In the genomic region with DNA sequence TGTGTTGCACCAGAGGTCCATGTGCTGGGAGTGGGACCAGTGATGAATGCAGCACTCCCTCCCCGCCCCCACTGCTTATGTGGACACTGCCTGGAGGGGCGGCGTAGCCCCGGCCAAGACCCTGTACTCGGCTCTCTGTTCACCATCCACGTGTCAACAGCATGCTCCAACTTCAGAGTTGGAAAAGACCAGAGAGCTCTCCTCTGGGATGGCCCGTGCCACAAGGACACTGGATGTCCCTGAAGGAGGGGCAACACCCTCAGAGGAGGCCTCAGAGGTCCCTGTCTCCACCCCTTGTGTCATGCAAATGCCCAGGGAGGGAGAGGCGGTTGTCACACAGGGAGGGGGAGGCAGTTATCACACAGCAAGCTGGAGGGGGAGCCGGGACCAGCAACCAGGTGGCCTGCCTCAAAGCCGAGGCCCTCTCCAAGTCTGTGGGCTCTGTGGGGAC, we compare ENCODE assay signal across 18 cellular contexts.
A peak's percentile ranks its signal among the peaks of the same experiment; 100 is the strongest.
DNase-seq lines count a peak whose midpoint lies in the region; ATAC-seq and TF ChIP-seq lines count a peak whose summit lies in the region.
"Had no signal": no experiment of that assay in that cellular context is flagged by ENCODE, and none has a peak within 500 bp of the region (broad histone marks: within the 10 kb centered on the region; RNA-seq: fewer than 3 reads in every experiment).

No MANE protein-coding gene starts in this region.

- no peaks in the 10 kb centered on the region for H3K4me1 Mint-ChIP-seq in type B pancreatic cell (ENCODE audit: unreplicated experiment)
- H3K4me1 Mint-ChIP-seq: B cell had no signal

- CTCF ChIA-PET in mammary epithelial cell (lab: Charles Lee; ENCODE audit: low non-redundant PET), result no interaction called here

- in situ Hi-C loops in mammary epithelial cell (cut with MboI; ENCODE audit: low sequenced_read_pairs in 2 of 2), result no loop called here

- no peaks in the 10 kb centered on the region for H3K79me1 ChIP-seq in mesendoderm (ENCODE audit: low read length)

- H2AFZ ChIP-seq in DND-41 (ENCODE audit: low read depth, low read length) (no peak overlapping the region), mammary epithelial cell (ENCODE audit: low read depth, low read length) (no peak overlapping the region)

- intact Hi-C loops in mammary epithelial cell (cut with micrococcal nuclease), result no loop called here

- no peak overlapping the region for H2BK5ac ChIP-seq in mesendoderm (ENCODE audit: low read length)

- no peaks in the 10 kb centered on the region for H3K9me3 Mint-ChIP-seq in type B pancreatic cell

- no peaks in the 10 kb centered on the region for H3K36me3 Mint-ChIP-seq in type B pancreatic cell

- ATAC-seq in DND-41 (ENCODE audit: insufficient read depth, low read depth) (0 out of 3 replicates have a peak, but pooled peaks have one; percentile 11), HG03460 (IDR thresholded peaks at IDR 0.05; ENCODE audit: unreplicated experiment) (no peak)
- ATAC-seq: PC-3 had no signal

- peaks cover 17% of the 10 kb centered on the region for H4K20me1 ChIP-seq in DND-41 (ENCODE audit: insufficient read depth, low read length)
- H4K20me1 ChIP-seq in mammary epithelial cell (ENCODE audit: insufficient read depth, low read length), result no peaks in the 10 kb centered on the region

- H3K4me1 ChIP-seq in DND-41 (ENCODE audit: insufficient read depth, low read length), result no peaks in the 10 kb centered on the region
- peaks cover 11% of the 10 kb centered on the region for H3K4me1 ChIP-seq in NT2/D1 (ENCODE audit: insufficient read depth, insufficient read length)
- H3K4me1 ChIP-seq in mesendoderm (ENCODE audit: control insufficient read depth, low read depth, low read length), result no peaks in the 10 kb centered on the region
- H3K4me1 ChIP-seq in mammary epithelial cell (ENCODE audit: insufficient read depth, low read length), result no peaks in the 10 kb centered on the region

- no peak overlapping the region for H2BK120ac ChIP-seq in mesendoderm (ENCODE audit: low read depth, low read length)

- no peak overlapping the region for H3K4me3 Mint-ChIP-seq in type B pancreatic cell
- H3K4me3 Mint-ChIP-seq: B cell had no signal

- H3K79me2 ChIP-seq in DND-41 (ENCODE audit: insufficient read depth, low read length), result 0 out of 2 replicates have a peak, but pooled peaks cover 2% of the 10 kb centered on the region
- no peaks in the 10 kb centered on the region for H3K79me2 ChIP-seq in mesendoderm (ENCODE audit: control insufficient read depth, insufficient read depth, low read length)
- H3K79me2 ChIP-seq in mammary epithelial cell (ENCODE audit: insufficient read depth, low read length), result no peaks in the 10 kb centered on the region

- H3K9ac ChIP-seq in DND-41 (ENCODE audit: low read depth, low read length) (no peak overlapping the region), NT2/D1 (ENCODE audit: insufficient read length, low read depth) (peak overlapping the region; percentile 32), mesendoderm (ENCODE audit: low read length) (no peak overlapping the region), mammary epithelial cell (ENCODE audit: insufficient read depth, low read length) (no peak overlapping the region)

- DNase-seq in DND-41 (no peak), NT2/D1 (ENCODE audit: low read depth, low spot score) (no peak), iPS-NIHi7 (ENCODE audit: extremely low spot score) (peak; percentile 73), mesendoderm (peak; percentile 47), DMS153 treated with DMSO at 0.1 percent for 48 hours (lab: John Stamatoyannopoulos, UW; ENCODE audit: unreplicated experiment) (no peak), mammary epithelial cell (no peak), type B pancreatic cell (ENCODE audit: extremely low spot score, unreplicated experiment) (no peak)
- DNase-seq: GDM1, KBM-7, NCI-H1105 treated with DMSO at 0.1 percent for 48 hours, NCI-H187, NCI-H2227 treated with DMSO at 0.1 percent for 48 hours, NCI-H510A treated with DMSO at 0.1 percent for 48 hours, NCI-H82, PC-3 had no signal

- no peaks in the 10 kb centered on the region for H3K27me3 ChIP-seq in DND-41 (ENCODE audit: insufficient read depth, low read length, poor library complexity)
- H3K27me3 ChIP-seq in NT2/D1 (ENCODE audit: insufficient read depth, insufficient read length), result no peaks in the 10 kb centered on the region
- H3K27me3 ChIP-seq in mesendoderm (ENCODE audit: insufficient read depth, low read length, poor library complexity), result no peaks in the 10 kb centered on the region
- no peaks in the 10 kb centered on the region for H3K27me3 ChIP-seq in mammary epithelial cell (ENCODE audit: insufficient read depth, low read length)

- H3K4me2 ChIP-seq in DND-41 (ENCODE audit: insufficient read depth, low read length), result no peak overlapping the region
- no peak overlapping the region for H3K4me2 ChIP-seq in mesendoderm (ENCODE audit: low read length)
- no peak overlapping the region for H3K4me2 ChIP-seq in mammary epithelial cell (ENCODE audit: insufficient read depth, low read depth, low read length)

- no peak overlapping the region for H3K23ac ChIP-seq in mesendoderm (ENCODE audit: low read length)

- no peaks in the 10 kb centered on the region for H3K27me3 Mint-ChIP-seq in type B pancreatic cell
- H3K27me3 Mint-ChIP-seq: B cell had no signal

- no TSS peak for BruUV-seq in mammary epithelial cell (replicated peaks; lab: Mats Ljungman, UMichigan)

- H3K9me3 ChIP-seq in DND-41 (ENCODE audit: insufficient read depth, low read length, severe bottlenecking), result no peaks in the 10 kb centered on the region
- no peaks in the 10 kb centered on the region for H3K9me3 ChIP-seq in NT2/D1 (ENCODE audit: insufficient read depth, low read length)
- H3K9me3 ChIP-seq in mammary epithelial cell (replicated peaks; ENCODE audit: insufficient read depth, low read length), result no peaks in the 10 kb centered on the region

- H3K27ac ChIP-seq in DND-41 (ENCODE audit: low read length) (no peak overlapping the region), mesendoderm (ENCODE audit: low read depth, low read length) (no peak overlapping the region), mammary epithelial cell (ENCODE audit: insufficient read depth, low read depth, low read length) (no peak overlapping the region)
- H3K27ac ChIP-seq: RWPE1 had no signal

- H3K36me3 ChIP-seq in DND-41 (ENCODE audit: insufficient read depth, low read length), result peaks cover 80% of the 10 kb centered on the region
- peaks cover 21% of the 10 kb centered on the region for H3K36me3 ChIP-seq in NT2/D1 (ENCODE audit: insufficient read depth, insufficient read length, low read length)
- H3K36me3 ChIP-seq in mesendoderm (ENCODE audit: control insufficient read depth, insufficient read depth, low read length), result no peaks in the 10 kb centered on the region
- no peaks in the 10 kb centered on the region for H3K36me3 ChIP-seq in mammary epithelial cell (ENCODE audit: insufficient read depth, low read length)

- whole genome bisulfite sequencing in mesendoderm (ENCODE audit: extremely low coverage, insufficient coverage, low lambda C conversion rate), result no CpG with 5 or more reads among the region's 10 CpGs
- 93% methylated on average over 4 of the region's 10 CpGs for WGBS in mammary epithelial cell (ENCODE audit: low coverage, missing lambda C conversion rate)

- no peak overlapping the region for H3K18ac ChIP-seq in mesendoderm (ENCODE audit: low read length)

- no peak overlapping the region for H4K5ac ChIP-seq in mesendoderm (ENCODE audit: low read length)

- TF ChIP-seq CTCF in DND-41 (IDR thresholded peaks at IDR 0.05; ENCODE audit: borderline replicate concordance, extremely low read depth, low read length, poor library complexity, severe bottlenecking) (no peak), mammary epithelial cell (conservative IDR thresholded peaks at IDR 0.05 in 1 of 2, IDR thresholded peaks at IDR 0.05 in 1 of 2; ENCODE audit: extremely low read depth in 1 of 2, insufficient read depth in 1 of 2, low read depth in 1 of 2, low read length in 2 of 2) (no peak), type B pancreatic cell (conservative IDR thresholded peaks at IDR 0.05) (no peak)

- dilution Hi-C loops in mammary epithelial cell (cut with HindIII; ENCODE audit: low sequenced_read_pairs), result no loop called here

- no peak overlapping the region for H3K56ac ChIP-seq in mesendoderm (ENCODE audit: low read length)

- H3K27ac Mint-ChIP-seq in type B pancreatic cell, result no peak overlapping the region
- H3K27ac Mint-ChIP-seq: B cell had no signal

- H2AK5ac ChIP-seq in mesendoderm (ENCODE audit: low read length), result no peak overlapping the region

- H3K4me3 ChIP-seq in DND-41 (ENCODE audit: low read depth in 1 of 2, low read length in 2 of 2), result no peak overlapping the region
- H3K4me3 ChIP-seq in NT2/D1 (ENCODE audit: insufficient read length, low read depth), result no peak overlapping the region
- H3K4me3 ChIP-seq in mesendoderm (ENCODE audit: low read length), result no peak overlapping the region
- H3K4me3 ChIP-seq in mammary epithelial cell (replicated peaks in 1 of 3; ENCODE audit: insufficient read depth in 1 of 3, low read depth in 2 of 3, low read length in 3 of 3), result no peak overlapping the region

- no peak overlapping the region for H3K4ac ChIP-seq in mesendoderm (ENCODE audit: low read depth, low read length)

- H4K8ac ChIP-seq in mesendoderm (ENCODE audit: low read depth, low read length), result no peak overlapping the region

- H2BK15ac ChIP-seq in mesendoderm (replicated peaks; ENCODE audit: low read depth), result no peak overlapping the region

Comparison
In these comparisons a context has a peak if more than half of its experiments do, and no peak if none do; other contexts are left out.
1. DNase-seq: peak in iPS-NIHi7 (single experiment) and mesendoderm (single experiment); none in DND-41 (single experiment), NT2/D1 (single experiment), DMS153 treated with DMSO at 0.1 percent for 48 hours (single experiment), mammary epithelial cell (single experiment) and type B pancreatic cell (single experiment).